Comparison of ENCODE assay signal across 8 cellular contexts in genomic region chr11:811446-812245, GRCh38. TPM values are rescaled to one million over a fixed set of nuclear protein-coding genes. Genes with fewer than 3 reads are reported as not detected.
DNase-seq lines count a peak whose midpoint lies in the region; ATAC-seq, FAIRE-seq and TF ChIP-seq lines count a peak whose summit lies in the region.

No MANE protein-coding gene starts in this region.

- H3K4me3 ChIP-seq in SK-N-MC (peak overlapping the region; percentile 96), small intestine (ENCODE audit: low read depth in 1 of 2, low read length in 2 of 2) (no peak overlapping the region), body of pancreas (no peak overlapping the region)

- no peaks in the 10 kb centered on the region for H3K27me3 ChIP-seq in small intestine (ENCODE audit: control insufficient read depth in 2 of 2, insufficient read depth in 2 of 2, low read length in 2 of 2)
- no peaks in the 10 kb centered on the region for H3K27me3 ChIP-seq in body of pancreas

- TF ChIP-seq CTCF in body of pancreas (IDR thresholded peaks at IDR 0.05) = no peak

- peak overlapping the region; percentile 96 for H3K9ac ChIP-seq in SK-N-MC (ENCODE audit: insufficient read length)

- H3K36me3 ChIP-seq in SK-N-MC (ENCODE audit: insufficient read depth, low read length) (peaks cover 39% of the 10 kb centered on the region), small intestine (ENCODE audit: control insufficient read depth in 2 of 2, insufficient read depth in 2 of 2, low read length in 2 of 2) (peaks cover 17 to 18% of the 10 kb centered on the region in 2 donors), body of pancreas (replicated peaks in 1 of 2; ENCODE audit: insufficient read depth in 1 of 2, low read depth in 2 of 2) (peaks cover 0 to 12% of the 10 kb centered on the region in 2 donors)

- DNase-seq in activated CD8-positive, alpha-beta memory T cell treated with anti-CD3 and anti-CD28 coated beads for 24 hours = peak; percentile 65
- DNase-seq in activated CD8-positive, alpha-beta memory T cell treated with anti-CD3 and anti-CD28 coated beads, Interleukin-2, amount 50 U/mL, for 4 hours = no peak
- DNase-seq in SK-N-MC (ENCODE audit: low read depth, low spot score) (no peak), fibroblast of gingiva (ENCODE audit: low read depth) (peak; percentile 29), small intestine (peak; percentile 29), NCI-H1436 (lab: John Stamatoyannopoulos, UW) (no peak), body of pancreas (no peak)

- no peak for TF ChIP-seq POLR2A in body of pancreas (IDR thresholded peaks at IDR 0.05)

- ATAC-seq in HG02840 (IDR thresholded peaks at IDR 0.05; ENCODE audit: low FRiP score, unreplicated experiment) (no peak), body of pancreas (no peak)

- no peak for FAIRE-seq in small intestine (lab: Jason Lieb, UNC)

- WGBS in small intestine, 3 donors = 52 to 58% (median 52%) methylated on average over 14 of the region's 14 CpGs
- WGBS in body of pancreas, 2 donors = 55 to 56% methylated on average over 4 to 14 of the region's 14 CpGs

- H3K27ac ChIP-seq in SK-N-MC (peak overlapping the region; percentile 99), small intestine (ENCODE audit: low read depth in 1 of 2, low read length in 1 of 2) (peak overlapping the region in 1 of 2 donors; percentile 11), body of pancreas (peak overlapping the region in 1 of 4 donors; percentile 21)

- H3K4me1 ChIP-seq in small intestine (ENCODE audit: control insufficient read depth in 2 of 2, insufficient read depth in 1 of 2, low read depth in 1 of 2, low read length in 1 of 2) (peaks cover 0 to 3% of the 10 kb centered on the region in 2 donors), body of pancreas (peaks cover 26% of the 10 kb centered on the region)

- intact Hi-C loops in body of pancreas (cut with DNase I) = no loop called here

- H3K9me3 ChIP-seq in SK-N-MC (ENCODE audit: low read depth, low read length) (no peaks in the 10 kb centered on the region), small intestine (ENCODE audit: control insufficient read depth, low read depth) (no peaks in the 10 kb centered on the region), body of pancreas (no peaks in the 10 kb centered on the region)

RNA-seq across cellular contexts. Expression of gene RPLP2, which starts 1.9 kb away (rescaled TPM):
- polyA plus RNA-seq in small intestine = 1,000 to 10,000 TPM; 1,144 to 2,714 (median 1,384) TPM
- total RNA-seq in body of pancreas = 100 to 1,000 TPM; 395 to 402 TPM

RNA-seq across cellular contexts. Expression of gene PIDD1, which starts 6.6 kb away (rescaled TPM):
- polyA plus RNA-seq in small intestine = 10 to 100 TPM; 20.7 to 47.0 (median 36.5) TPM
- total RNA-seq in body of pancreas = 10 to 100 TPM; 11.9 to 98.6 TPM

RNA-seq across cellular contexts. Expression of gene PNPLA2, which starts 7.1 kb away (rescaled TPM):
- 100 to 1,000 TPM in 2 of 3 donors, 10 to 100 TPM in 1; 66.2 to 250 (median 190) TPM for polyA plus RNA-seq in small intestine
- total RNA-seq in body of pancreas = 100 to 1,000 TPM in 1 of 2 donors, 10 to 100 TPM in 1; 72.1 to 351 TPM

RNA-seq across cellular contexts. Expression of gene SLC25A22, which starts 13.6 kb away (rescaled TPM):
- polyA plus RNA-seq in small intestine = 10 to 100 TPM; 10.5 to 21.9 (median 10.5) TPM
- 10 to 100 TPM; 55.8 to 69.5 TPM for total RNA-seq in body of pancreas

RNA-seq across cellular contexts. Expression of gene CRACR2B, which starts 16.1 kb away (rescaled TPM):
- polyA plus RNA-seq in small intestine = 10 to 100 TPM; 47.3 to 88.8 (median 83.0) TPM
- total RNA-seq in body of pancreas = 100 to 1,000 TPM; 134 to 368 TPM

Comparison
In these comparisons a context has a peak if more than half of its experiments do, and no peak if none do; other contexts are left out.
1. DNase-seq: peak in activated CD8-positive, alpha-beta memory T cell treated with anti-CD3 and anti-CD28 coated beads for 24 hours (single experiment), fibroblast of gingiva (single experiment) and small intestine (single experiment); none in activated CD8-positive, alpha-beta memory T cell treated with anti-CD3 and anti-CD28 coated beads, Interleukin-2, amount 50 U/mL, for 4 hours (single experiment), SK-N-MC (single experiment), NCI-H1436 (single experiment) and body of pancreas (0 of 4).